Comparison of ENCODE assay signal across 26 cellular contexts in genomic region chr1:33261344-33261743, GRCh38. TPM values are rescaled to one million over a fixed set of nuclear protein-coding genes. Genes with fewer than 3 reads are reported as not detected.
A peak's percentile ranks its signal among the peaks of the same experiment; 100 is the strongest.
DNase-seq lines count a peak whose midpoint lies in the region; ATAC-seq, FAIRE-seq and TF ChIP-seq lines count a peak whose summit lies in the region.
"Had no signal": no experiment of that assay in that cellular context is flagged by ENCODE, and none has a peak within 500 bp of the region (broad histone marks: within the 10 kb centered on the region; RNA-seq: fewer than 3 reads in every experiment).

No MANE protein-coding gene starts in this region.

- H2AK5ac ChIP-seq in H1 (ENCODE audit: low read depth, low read length), result no peak overlapping the region

- no peak overlapping the region for H3K18ac ChIP-seq in H1 (ENCODE audit: extremely low read depth, low read length)

- H4K20me1 ChIP-seq in H1 (replicated peaks in 1 of 2; ENCODE audit: control insufficient read depth in 1 of 2, insufficient read depth in 2 of 2, low read length in 2 of 2) (peaks cover 5 to 13% of the 10 kb centered on the region in 2 experiments), neural progenitor cell (ENCODE audit: low read depth) (peaks cover 83% of the 10 kb centered on the region)

- H2BK15ac ChIP-seq in H1 (ENCODE audit: low read length), result 0 out of 2 replicates have a peak overlapping the region, but pooled peaks have one; percentile 49

- H3K4me3 ChIP-seq in HEK293 (ENCODE audit: low read depth, low read length), result no peak overlapping the region
- no peak overlapping the region for H3K4me3 ChIP-seq in H1 (ENCODE audit: extremely low read depth in 1 of 4, insufficient read depth in 2 of 4, low read depth in 3 of 4, low read length in 4 of 4)
- no peak overlapping the region for H3K4me3 ChIP-seq in neural progenitor cell
- H3K4me3 ChIP-seq: BLaER1 treated with 17β-estradiol and CSF1 and Interleukin-3, amounts not matched to agents 10 nM and 100 nM; ovary had no signal

- no peak for TF ChIP-seq EP300 in H1 (IDR thresholded peaks at IDR 0.05; ENCODE audit: borderline replicate concordance in 1 of 2, low read depth in 2 of 2, low read length in 2 of 2)

- H3K27me3 ChIP-seq in H1 (replicated peaks in 1 of 4; ENCODE audit: control insufficient read depth in 3 of 4, extremely low read depth in 1 of 4, insufficient read depth in 3 of 4, low read length in 3 of 4), result no peaks in the 10 kb centered on the region; a peak in 1 of 7 replicates
- no peaks in the 10 kb centered on the region for H3K27me3 ChIP-seq in neural progenitor cell
- H3K27me3 ChIP-seq: BLaER1 treated with 17β-estradiol and CSF1 and Interleukin-3, amounts not matched to agents 10 nM and 100 nM; ovary had no signal

- H3K36me3 Mint-ChIP-seq in activated T-helper 17 cell treated with anti-CD3 and anti-CD28 coated beads, Interleukin-2, amount 50 U/mL, for 72 hours (ENCODE audit: low read depth), result no peaks in the 10 kb centered on the region
- peaks cover 12% of the 10 kb centered on the region for H3K36me3 Mint-ChIP-seq in neural progenitor cell

- H3K27me3 Mint-ChIP-seq in activated T-helper 17 cell treated with anti-CD3 and anti-CD28 coated beads, Interleukin-2, amount 50 U/mL, for 72 hours, result no peaks in the 10 kb centered on the region
- H3K27me3 Mint-ChIP-seq in neural progenitor cell (ENCODE audit: insufficient read depth, low read depth), result peaks cover 6% of the 10 kb centered on the region

- no peak overlapping the region for H4K8ac ChIP-seq in H1 (ENCODE audit: extremely low read depth, insufficient read depth, low read length)

- no peak overlapping the region for H3K23ac ChIP-seq in H1 (ENCODE audit: insufficient read length)

- no peak overlapping the region for H2BK120ac ChIP-seq in H1 (replicated peaks; ENCODE audit: low read depth, low read length)

- no peak overlapping the region for H4K91ac ChIP-seq in H1 (replicated peaks; ENCODE audit: insufficient read length, low read length)

- H2BK5ac ChIP-seq in H1 (ENCODE audit: low read depth, low read length), result no peak overlapping the region

- in situ Hi-C loops in GM13976 (cut with MboI; ENCODE audit: low sequenced_read_pairs, unreplicated experiment), result no loop called here

- no peak for FAIRE-seq in H1 (lab: Jason Lieb, UNC)
- FAIRE-seq: frontal cortex, keratinocyte, RCC 7860 had no signal

- no peak overlapping the region for H4K5ac ChIP-seq in H1 (ENCODE audit: insufficient read length, low read depth, low read length)

- H3K4ac ChIP-seq in H1 (replicated peaks; ENCODE audit: insufficient read length, low read depth, low read length), result no peak overlapping the region

- H3K9me3 Mint-ChIP-seq in activated T-helper 17 cell treated with anti-CD3 and anti-CD28 coated beads, Interleukin-2, amount 50 U/mL, for 72 hours, result no peaks in the 10 kb centered on the region
- H3K9me3 Mint-ChIP-seq in neural progenitor cell, result peaks cover 4% of the 10 kb centered on the region

- H2BK12ac ChIP-seq in H1 (ENCODE audit: low read depth, low read length), result no peak overlapping the region

- peaks cover 3% of the 10 kb centered on the region for H3K23me2 ChIP-seq in H1 (ENCODE audit: low read depth, low read length)

- H3K4me2 ChIP-seq in H1 (ENCODE audit: insufficient read depth in 1 of 2, low read depth in 2 of 2, low read length in 2 of 2) (no peak overlapping the region), neural progenitor cell (no peak overlapping the region)
- H3K4me2 ChIP-seq: BLaER1 treated with 17β-estradiol and CSF1 and Interleukin-3, amounts not matched to agents 10 nM and 100 nM had no signal

- H3K79me2 ChIP-seq in H1 (ENCODE audit: control insufficient read depth in 1 of 2, insufficient read depth in 2 of 2, low read length in 2 of 2) (peaks cover 0 to 52% of the 10 kb centered on the region in 2 experiments; a peak in 2 of 4 replicates), neural progenitor cell (ENCODE audit: low read depth) (peaks cover 92% of the 10 kb centered on the region)

- CTCF ChIA-PET in HEK293 (lab: Yijun Ruan, JAX) (interaction anchor here (0.6 kb wide), 1 partner anchor 178 kb away, joined by 3 read pairs; no protein-coding TSS in a partner anchor), H1 (lab: Charles Lee; ENCODE audit: partially characterized antibody) (interaction anchor here (0.9 to 1.3 kb wide), 2 partner anchors 34 to 292 kb away, joined by 3 to 4 read pairs; no protein-coding TSS in a partner anchor)

- no peaks in the 10 kb centered on the region for H3F3A ChIP-seq in neural progenitor cell (ENCODE audit: low read depth)

- no peak overlapping the region for H2BK20ac ChIP-seq in H1 (ENCODE audit: low read length)

- H3K36me3 ChIP-seq in HEK293 (ENCODE audit: control insufficient read depth in 2 of 2, insufficient read depth in 1 of 2, low read length in 2 of 2), result peaks cover 0 to 5% of the 10 kb centered on the region in 2 experiments; a peak in 1 of 3 replicates
- H3K36me3 ChIP-seq in H1 (ENCODE audit: control insufficient read depth in 2 of 4, insufficient read depth in 4 of 4, low read length in 3 of 4), result peaks cover 0 to 2% (median 0%) of the 10 kb centered on the region in 4 experiments; a peak in 1 of 8 replicates
- H3K36me3 ChIP-seq in neural progenitor cell, result no peaks in the 10 kb centered on the region
- H3K36me3 ChIP-seq: ovary had no signal

- H3K14ac ChIP-seq in H1 (ENCODE audit: insufficient read length), result no peak overlapping the region

- WGBS in H1 (ENCODE audit: extremely low coverage in 1 of 2, insufficient coverage in 1 of 2, insufficient read length in 1 of 2, insufficient replicate concordance in 2 of 2, low coverage in 1 of 2, low lambda C conversion rate in 2 of 2, missing lambda C conversion rate in 1 of 2), 2 experiments, result 88% methylated on average over 7 of the region's 7 CpGs; no CpG with 5 or more reads in 1 of the 2 experiments

- no peaks in the 10 kb centered on the region for H3K4me1 ChIP-seq in HEK293 (ENCODE audit: control insufficient read depth, insufficient read depth, low read length)
- peaks cover 0 to 23% (median 10%) of the 10 kb centered on the region in 4 experiments; a peak in 5 of 7 replicates for H3K4me1 ChIP-seq in H1 (replicated peaks in 1 of 4; ENCODE audit: control insufficient read depth in 3 of 4, insufficient read depth in 4 of 4, low read length in 3 of 4)
- peaks cover 22% of the 10 kb centered on the region for H3K4me1 ChIP-seq in neural progenitor cell

- H3K9me3 ChIP-seq in HEK293 (ENCODE audit: control insufficient read depth, insufficient read depth, low read depth, low read length) (no peaks in the 10 kb centered on the region), H1 (ENCODE audit: insufficient read depth in 2 of 2, low read depth in 1 of 2, low read length in 1 of 2) (no peaks in the 10 kb centered on the region), neural progenitor cell (ENCODE audit: low read depth) (no peaks in the 10 kb centered on the region)
- H3K9me3 ChIP-seq: BLaER1 treated with 17β-estradiol and CSF1 and Interleukin-3, amounts not matched to agents 10 nM and 100 nM; ovary had no signal

- H3K27ac ChIP-seq in HEK293 (ENCODE audit: extremely low read depth, low read depth, low read length), result no peak overlapping the region
- H3K27ac ChIP-seq in H1 (ENCODE audit: low read depth, low read length), result no peak overlapping the region
- no peak overlapping the region for H3K27ac ChIP-seq in neural progenitor cell
- H3K27ac ChIP-seq: BLaER1 treated with 17β-estradiol and CSF1 and Interleukin-3, amounts not matched to agents 10 nM and 100 nM; ovary had no signal

- peaks cover 31% of the 10 kb centered on the region for H3K79me1 ChIP-seq in H1 (ENCODE audit: low read depth, low read length)

- no peak overlapping the region for H3K4me3 Mint-ChIP-seq in activated T-helper 17 cell treated with anti-CD3 and anti-CD28 coated beads, Interleukin-2, amount 50 U/mL, for 72 hours
- peak overlapping the region; percentile 18 for H3K4me3 Mint-ChIP-seq in neural progenitor cell

- peak overlapping the region; percentile 65 for H3K27ac Mint-ChIP-seq in activated T-helper 17 cell treated with anti-CD3 and anti-CD28 coated beads, Interleukin-2, amount 50 U/mL, for 72 hours
- H3K27ac Mint-ChIP-seq in neural progenitor cell, result no peak overlapping the region

- POLR2A ChIA-PET in HEK293 (lab: Yijun Ruan, JAX), result interaction anchor here (0.6 to 1.7 kb wide), 3 partner anchors 11 to 1116 kb away, joined by 3 to 5 read pairs (median 3); partner anchors contain the start of gene TRIM62
- POLR2A ChIA-PET in H1 (lab: Charles Lee; ENCODE audit: partially characterized antibody), result interaction anchor here (2.7 kb wide), 1 partner anchor 7 kb away, joined by 12 read pairs; no protein-coding TSS in a partner anchor

- TF ChIP-seq RAD21 in H1 (IDR thresholded peaks at IDR 0.05 in 1 of 2, conservative IDR thresholded peaks at IDR 0.05 in 1 of 2; ENCODE audit: low read depth in 2 of 2, low read length in 2 of 2), result no peak

- no peak for DNase-seq in H1 (ENCODE audit: low read depth in 1 of 2, low spot score in 2 of 2)
- no peak for DNase-seq in neural progenitor cell (ENCODE audit: low spot score)
- DNase-seq in activated CD4-positive, alpha-beta T cell treated with anti-CD3 and anti-CD28 coated beads, Interleukin-2, amount 50 U/mL, for 1 hour, result no peak
- DNase-seq in GM13976 (ENCODE audit: low spot score), result no peak
- DNase-seq: activated CD4-positive, alpha-beta T cell treated with anti-CD3 and anti-CD28 coated beads, Interleukin-2, amount 50 U/mL, for 4 hours; activated CD8-positive, alpha-beta memory T cell treated with anti-CD3 and anti-CD28 coated beads, Interleukin-2, amount 50 U/mL, for 48 hours; activated effector memory CD4-positive, alpha-beta T cell treated with anti-CD3 and anti-CD28 coated beads, Interleukin-2, amount 50 U/mL, for 16 hours; central memory CD4-positive, alpha-beta T cell; H7; KBM-7; NCI-H2171 treated with DMSO at 0.1 percent for 48 hours; NCI-H526; ovary; stimulated activated CD8-positive, alpha-beta memory T cell treated with anti-CD3 and anti-CD28 coated beads, Interleukin-4, amount 100 ng/mL, for 48 hours; T-helper 2 cell had no signal

- no peak for TF ChIP-seq POLR2A in H1 (IDR thresholded peaks at IDR 0.05; ENCODE audit: control extremely low read depth in 1 of 2, low read depth in 2 of 2, low read length in 2 of 2)

- H3K9ac ChIP-seq in H1 (replicated peaks in 1 of 4; ENCODE audit: extremely low read depth in 1 of 4, low read depth in 3 of 4, low read length in 3 of 4) (no peak overlapping the region), neural progenitor cell (no peak overlapping the region)
- H3K9ac ChIP-seq: BLaER1 treated with 17β-estradiol and CSF1 and Interleukin-3, amounts not matched to agents 10 nM and 100 nM had no signal

- TF ChIP-seq CTCF in HEK293 (tag by site-specific recombination; IDR thresholded peaks at IDR 0.05), result no peak
- TF ChIP-seq CTCF in H1 (IDR thresholded peaks at IDR 0.05; ENCODE audit: control extremely low read depth in 1 of 3, insufficient read depth in 1 of 3, low read depth in 1 of 3, low read length in 3 of 3), result no peak
- no peak for TF ChIP-seq CTCF in neural progenitor cell (IDR thresholded peaks at IDR 0.05)
- TF ChIP-seq CTCF in GM13976 (IDR thresholded peaks at IDR 0.05; ENCODE audit: borderline replicate concordance, control extremely low read depth, extremely low read depth, insufficient read depth, missing control alignments), result no peak

- H3K4me1 Mint-ChIP-seq in activated T-helper 17 cell treated with anti-CD3 and anti-CD28 coated beads, Interleukin-2, amount 50 U/mL, for 72 hours, result peaks cover 22% of the 10 kb centered on the region
- peaks cover 45% of the 10 kb centered on the region for H3K4me1 Mint-ChIP-seq in neural progenitor cell

- H3K56ac ChIP-seq in H1 (replicated peaks; ENCODE audit: insufficient read length, low read depth, low read length), result no peak overlapping the region

- H2AFZ ChIP-seq in H1 (ENCODE audit: low read length) (no peak overlapping the region), neural progenitor cell (replicated peaks) (no peak overlapping the region)

- no peak for ATAC-seq in activated T-helper 17 cell treated with anti-CD3 and anti-CD28 coated beads, Interleukin-2, amount 50 U/mL, for 72 hours (replicated peaks)
- no peak for ATAC-seq in HG02870 (IDR thresholded peaks at IDR 0.05; ENCODE audit: unreplicated experiment)
- ATAC-seq: sciatic nerve had no signal

RNA-seq across cellular contexts. Expression of gene ZNF362, which starts 5.1 kb away (rescaled TPM):
- 1 to 10 TPM; 3.6 to 4.3 TPM for total RNA-seq in activated T-helper 17 cell treated with anti-CD3 and anti-CD28 coated beads, Interleukin-2, amount 50 U/mL, for 72 hours
- 27.8 and 30.0 TPM in 2 replicates for total RNA-seq in H1 (2021; fragmentation: NEBNext Ultra II Directional; extraction: Animal tissue kit (Norgen Biotek cat#: 25700))
- 24.2 and 40.4 TPM in 2 replicates for polyA plus RNA-seq in H1 (2011; rRNA removed)
- polyA plus RNA-seq in H1 (2011; cell fraction: cytosol; rRNA removed), result 16.1 TPM
- polyA plus RNA-seq in H1 (2011; cell fraction: nucleus; rRNA removed), result 24.6 TPM
- 15.4 to 21.7 TPM (median 18.6 TPM) in 4 replicates for polyA plus RNA-seq in H1 (2012, experiment 1 of 2)
- 16.3 TPM for polyA plus RNA-seq in H1 (2012, experiment 2 of 2)
- 20.9 TPM for polyA plus RNA-seq in H1 (2013, experiment 1 of 2)
- 20.1 TPM for polyA plus RNA-seq in H1 (2013, experiment 2 of 2)
- polyA minus RNA-seq in H1 (2011; rRNA and poly(A)+ RNA removed), result 14.9 and 19.7 TPM in 2 replicates
- polyA minus RNA-seq in H1 (2011; cell fraction: cytosol; rRNA and poly(A)+ RNA removed), result 17.6 TPM
- 17.4 TPM for polyA minus RNA-seq in H1 (2011; cell fraction: nucleus; rRNA and poly(A)+ RNA removed)
- 10.9 and 27.9 TPM in 2 replicates for total RNA-seq in neural progenitor cell (ENCODE audit: low replicate concordance)

RNA-seq across cellular contexts. Expression of gene A3GALT2, which starts 59.6 kb away (rescaled TPM):
- not detected for total RNA-seq in activated T-helper 17 cell treated with anti-CD3 and anti-CD28 coated beads, Interleukin-2, amount 50 U/mL, for 72 hours
- total RNA-seq in H1 (2021; fragmentation: NEBNext Ultra II Directional; extraction: Animal tissue kit (Norgen Biotek cat#: 25700)), result not detected in 2 replicates
- not detected in 2 replicates for polyA plus RNA-seq in H1 (2011; rRNA removed)
- polyA plus RNA-seq in H1 (2011; cell fraction: cytosol; rRNA removed), result not detected
- polyA plus RNA-seq in H1 (2011; cell fraction: nucleus; rRNA removed), result not detected
- polyA plus RNA-seq in H1 (2012, experiment 1 of 2), result not detected in 4 replicates
- polyA plus RNA-seq in H1 (2012, experiment 2 of 2), result not detected
- polyA plus RNA-seq in H1 (2013, experiment 1 of 2), result not detected
- not detected for polyA plus RNA-seq in H1 (2013, experiment 2 of 2)
- polyA minus RNA-seq in H1 (2011; rRNA and poly(A)+ RNA removed), result not detected in 2 replicates
- not detected for polyA minus RNA-seq in H1 (2011; cell fraction: cytosol; rRNA and poly(A)+ RNA removed)
- polyA minus RNA-seq in H1 (2011; cell fraction: nucleus; rRNA and poly(A)+ RNA removed), result not detected
- not detected in 2 replicates for total RNA-seq in neural progenitor cell (ENCODE audit: low replicate concordance)
- total RNA-seq: epithelial cell of proximal tubule, frontal cortex, H7, lung microvascular endothelial cell, ovary, sciatic nerve, ureter had no signal
- polyA plus RNA-seq: keratinocyte, ovary had no signal
